In genomic region chr9:134539613-134540012, GRCh38 we compare ENCODE assay signal across 17 cellular contexts.
DNase-seq lines count a peak whose midpoint lies in the region; ATAC-seq and TF ChIP-seq lines count a peak whose summit lies in the region.
"Had no signal": no experiment of that assay in that cellular context is flagged by ENCODE, and none has a peak within 500 bp of the region (broad histone marks: within the 10 kb centered on the region; RNA-seq: fewer than 3 reads in every experiment).

No MANE protein-coding gene starts in this region.

- WGBS in smooth muscle cell (ENCODE audit: low lambda C conversion rate), result 95% methylated on average over 7 of the region's 7 CpGs
- WGBS in testis, 2 donors, result 50 to 66% methylated on average over 3 to 7 of the region's 7 CpGs

- H3K27me3 ChIP-seq in Peyer's patch (no peaks in the 10 kb centered on the region), smooth muscle cell (ENCODE audit: low read depth) (no peaks in the 10 kb centered on the region), testis (no peaks in the 10 kb centered on the region)
- H3K27me3 ChIP-seq: SJSA1 had no signal

- in situ Hi-C loops in GM13977 (cut with MboI; ENCODE audit: low pct_unique_long_range_greater_than_20kb, low sequenced_read_pairs, unreplicated experiment), result no loop called here

- no peak for ATAC-seq in natural killer cell treated with Interleukin-12 subunit alpha and Interleukin-12 subunit beta and Interleukin-15 and Interleukin-18, amount 100 ng/mL, for 72 hours
- ATAC-seq: HepG2 had no signal

- H3K9me3 ChIP-seq in Peyer's patch (no peaks in the 10 kb centered on the region), smooth muscle cell (replicated peaks; ENCODE audit: low read depth) (no peaks in the 10 kb centered on the region), testis (no peaks in the 10 kb centered on the region)
- H3K9me3 ChIP-seq: SJSA1 had no signal

- H3K27ac Mint-ChIP-seq in mesothelial cell of epicardium, result peak overlapping the region; percentile 6
- H3K27ac Mint-ChIP-seq in activated T-helper 2 cell treated with anti-CD3 and anti-CD28 coated beads, Interferon-gamma antibody, Interleukin-2, Interleukin-4, amounts not matched to agents 10 μg/mL and 5 μg/mL and 100 μg/mL, durations not matched to agents 14 hours and 24 hours and 36 hours, result no peak overlapping the region
- H3K27ac Mint-ChIP-seq in natural killer cell treated with Interleukin-12 subunit alpha and Interleukin-12 subunit beta and Interleukin-15 and Interleukin-18, amount 100 ng/mL, for 72 hours, result no peak overlapping the region

- no peak overlapping the region for H3K4me3 Mint-ChIP-seq in mesothelial cell of epicardium
- H3K4me3 Mint-ChIP-seq in activated T-helper 2 cell treated with anti-CD3 and anti-CD28 coated beads, Interferon-gamma antibody, Interleukin-2, Interleukin-4, amounts not matched to agents 10 μg/mL and 5 μg/mL and 100 μg/mL, durations not matched to agents 14 hours and 24 hours and 36 hours (ENCODE audit: low read depth), result no peak overlapping the region
- H3K4me3 Mint-ChIP-seq in natural killer cell treated with Interleukin-12 subunit alpha and Interleukin-12 subunit beta and Interleukin-15 and Interleukin-18, amount 100 ng/mL, for 72 hours, result no peak overlapping the region

- peaks cover 10% of the 10 kb centered on the region for H3K9me3 Mint-ChIP-seq in mesothelial cell of epicardium
- H3K9me3 Mint-ChIP-seq in activated T-helper 2 cell treated with anti-CD3 and anti-CD28 coated beads, Interferon-gamma antibody, Interleukin-2, Interleukin-4, amounts not matched to agents 10 μg/mL and 5 μg/mL and 100 μg/mL, durations not matched to agents 14 hours and 24 hours and 36 hours, result no peaks in the 10 kb centered on the region
- no peaks in the 10 kb centered on the region for H3K9me3 Mint-ChIP-seq in natural killer cell treated with Interleukin-12 subunit alpha and Interleukin-12 subunit beta and Interleukin-15 and Interleukin-18, amount 100 ng/mL, for 72 hours

- no peaks in the 10 kb centered on the region for H4K20me1 ChIP-seq in smooth muscle cell (ENCODE audit: low read depth)

- H3K9ac ChIP-seq in smooth muscle cell (ENCODE audit: low read depth), result no peak overlapping the region

- H3K36me3 ChIP-seq in Peyer's patch (no peaks in the 10 kb centered on the region), smooth muscle cell (ENCODE audit: low read depth) (no peaks in the 10 kb centered on the region), testis (ENCODE audit: low read depth, missing control alignments) (no peaks in the 10 kb centered on the region)
- H3K36me3 ChIP-seq: SJSA1 had no signal

- no peak overlapping the region for H2AFZ ChIP-seq in smooth muscle cell (ENCODE audit: low read depth)
- H2AFZ ChIP-seq: PC-9 had no signal

- peaks cover 35% of the 10 kb centered on the region for H3K4me1 Mint-ChIP-seq in mesothelial cell of epicardium
- no peaks in the 10 kb centered on the region for H3K4me1 Mint-ChIP-seq in activated T-helper 2 cell treated with anti-CD3 and anti-CD28 coated beads, Interferon-gamma antibody, Interleukin-2, Interleukin-4, amounts not matched to agents 10 μg/mL and 5 μg/mL and 100 μg/mL, durations not matched to agents 14 hours and 24 hours and 36 hours (ENCODE audit: low read depth)
- no peaks in the 10 kb centered on the region for H3K4me1 Mint-ChIP-seq in natural killer cell treated with Interleukin-12 subunit alpha and Interleukin-12 subunit beta and Interleukin-15 and Interleukin-18, amount 100 ng/mL, for 72 hours (ENCODE audit: low read depth in 2 of 2)

- peak in 1 of 3 donors; percentile 46 for DNase-seq in Peyer's patch
- peak; percentile 57 for DNase-seq in fibroblast of villous mesenchyme (ENCODE audit: low read depth)
- no peak for DNase-seq in mesothelial cell of epicardium (ENCODE audit: low spot score in 2 of 2, unreplicated experiment in 2 of 2)
- DNase-seq in smooth muscle cell (lab: John Stamatoyannopoulos, UW; ENCODE audit: unreplicated experiment), result no peak
- no peak for DNase-seq in GM13977 (ENCODE audit: low spot score)
- no peak for DNase-seq in testis
- no peak for DNase-seq in activated T-helper 2 cell treated with anti-CD3 and anti-CD28 coated beads, Interferon-gamma antibody, Interleukin-2, Interleukin-4, amounts not matched to agents 10 μg/mL and 5 μg/mL and 100 μg/mL, durations not matched to agents 14 hours and 24 hours and 36 hours (ENCODE audit: low spot score)
- DNase-seq in natural killer cell treated with Interleukin-12 subunit alpha and Interleukin-12 subunit beta and Interleukin-15 and Interleukin-18, amount 100 ng/mL, for 72 hours (ENCODE audit: low spot score), result no peak
- DNase-seq: DMS79 treated with DMSO at 0.1 percent for 48 hours, KG1, NCI-H187, NCI-H2227 treated with DMSO at 0.1 percent for 48 hours, NCI-H524, PC-9 had no signal

- no peak for TF ChIP-seq POLR2A in Peyer's patch (IDR thresholded peaks at IDR 0.05)
- TF ChIP-seq POLR2A in testis (IDR thresholded peaks at IDR 0.05), result no peak

- H3K79me2 ChIP-seq in smooth muscle cell (ENCODE audit: low read depth), result peaks cover 6% of the 10 kb centered on the region

- H3K27ac ChIP-seq in Peyer's patch (peak overlapping the region in 3 of 4 donors; percentile 36 to 58 (median 42)), smooth muscle cell (ENCODE audit: low read depth) (peak overlapping the region; percentile 99), testis (no peak overlapping the region)
- H3K27ac ChIP-seq: C4-2B, PC-9, SJSA1 had no signal

- no peaks in the 10 kb centered on the region for H3K36me3 Mint-ChIP-seq in mesothelial cell of epicardium
- no peaks in the 10 kb centered on the region for H3K36me3 Mint-ChIP-seq in activated T-helper 2 cell treated with anti-CD3 and anti-CD28 coated beads, Interferon-gamma antibody, Interleukin-2, Interleukin-4, amounts not matched to agents 10 μg/mL and 5 μg/mL and 100 μg/mL, durations not matched to agents 14 hours and 24 hours and 36 hours (ENCODE audit: low read depth)
- no peaks in the 10 kb centered on the region for H3K36me3 Mint-ChIP-seq in natural killer cell treated with Interleukin-12 subunit alpha and Interleukin-12 subunit beta and Interleukin-15 and Interleukin-18, amount 100 ng/mL, for 72 hours

- peaks cover 24% of the 10 kb centered on the region for H3F3A ChIP-seq in smooth muscle cell (ENCODE audit: low read depth)

- H3K4me3 ChIP-seq in Peyer's patch (no peak overlapping the region), fibroblast of villous mesenchyme (ENCODE audit: low read depth, low read length) (no peak overlapping the region), smooth muscle cell (no peak overlapping the region), testis (no peak overlapping the region)
- H3K4me3 ChIP-seq: PC-9, SJSA1 had no signal

- TF ChIP-seq CTCF in Peyer's patch (IDR thresholded peaks at IDR 0.05), result no peak
- no peak for TF ChIP-seq CTCF in fibroblast of villous mesenchyme (IDR thresholded peaks at IDR 0.05; ENCODE audit: insufficient read depth, low read depth, low read length)
- TF ChIP-seq CTCF in mesothelial cell of epicardium (IDR thresholded peaks at IDR 0.05; ENCODE audit: unreplicated experiment), result no peak
- TF ChIP-seq CTCF in smooth muscle cell (IDR thresholded peaks at IDR 0.05; ENCODE audit: borderline replicate concordance, insufficient read depth, poor library complexity, severe bottlenecking), result no peak
- no peak for TF ChIP-seq CTCF in GM13977 (IDR thresholded peaks at IDR 0.05; ENCODE audit: extremely low read depth, insufficient read depth, missing control alignments)
- no peak for TF ChIP-seq CTCF in testis (IDR thresholded peaks at IDR 0.05)

- H3K4me2 ChIP-seq in smooth muscle cell, result no peak overlapping the region
- H3K4me2 ChIP-seq: PC-9 had no signal

- intact Hi-C loops in testis (cut with DNase I; ENCODE audit: low total_unique reads), result no loop called here
- intact Hi-C loops in activated T-helper 2 cell treated with anti-CD3 and anti-CD28 coated beads, Interferon-gamma antibody, Interleukin-2, Interleukin-4, amounts not matched to agents 10 μg/mL and 5 μg/mL and 100 μg/mL, durations not matched to agents 14 hours and 24 hours and 36 hours (cut with micrococcal nuclease), result no loop called here

- peaks cover 0 to 11% (median 0%) of the 10 kb centered on the region in 4 donors for H3K4me1 ChIP-seq in Peyer's patch
- H3K4me1 ChIP-seq in smooth muscle cell (ENCODE audit: low read depth), result peaks cover 25% of the 10 kb centered on the region
- peaks cover 5% of the 10 kb centered on the region for H3K4me1 ChIP-seq in testis

- no peaks in the 10 kb centered on the region for H3K27me3 Mint-ChIP-seq in mesothelial cell of epicardium (ENCODE audit: low read depth)
- H3K27me3 Mint-ChIP-seq in activated T-helper 2 cell treated with anti-CD3 and anti-CD28 coated beads, Interferon-gamma antibody, Interleukin-2, Interleukin-4, amounts not matched to agents 10 μg/mL and 5 μg/mL and 100 μg/mL, durations not matched to agents 14 hours and 24 hours and 36 hours (ENCODE audit: low read depth), result no peaks in the 10 kb centered on the region
- H3K27me3 Mint-ChIP-seq in natural killer cell treated with Interleukin-12 subunit alpha and Interleukin-12 subunit beta and Interleukin-15 and Interleukin-18, amount 100 ng/mL, for 72 hours, result peaks cover 6% of the 10 kb centered on the region in 2 donors

Comparison
In these comparisons a context has a peak if more than half of its experiments do, and no peak if none do; other contexts are left out.
1. H3K27ac ChIP-seq: peak in Peyer's patch (3 of 4) and smooth muscle cell (single experiment); none in testis (0 of 2).